ENCODE assay signal across 27 cellular contexts in the genomic region with DNA sequence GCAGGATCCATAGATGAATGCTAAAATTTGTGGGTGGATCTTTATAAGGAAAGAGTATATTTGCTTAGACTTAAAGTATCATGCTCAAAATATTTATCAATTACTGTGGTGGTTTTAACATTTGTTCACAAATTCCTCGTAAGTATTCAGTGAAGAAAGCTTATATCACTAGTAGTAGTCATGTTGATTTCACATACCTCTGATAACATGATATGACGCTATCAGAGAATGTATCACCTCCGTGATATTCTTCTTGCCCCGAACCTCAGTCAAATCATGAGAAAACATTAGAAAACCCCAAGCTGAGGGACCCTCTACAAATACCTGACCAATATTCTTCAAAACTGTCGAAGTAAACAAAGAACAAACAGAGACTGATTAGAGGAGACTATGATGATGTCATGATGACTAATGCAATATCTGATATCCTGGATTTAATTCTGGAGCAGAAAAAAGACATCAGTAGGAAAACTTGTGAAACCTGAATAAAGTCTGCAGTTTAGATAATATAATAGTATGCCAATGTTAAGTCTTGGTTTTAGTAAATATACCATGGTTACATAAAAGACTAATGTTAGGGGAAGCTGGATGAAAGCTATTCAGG.
DNase-seq lines count a peak whose midpoint lies in the region; ATAC-seq, FAIRE-seq and TF ChIP-seq lines count a peak whose summit lies in the region.
"Had no signal": no experiment of that assay in that cellular context is flagged by ENCODE, and none has a peak within 500 bp of the region (broad histone marks: within the 10 kb centered on the region; RNA-seq: fewer than 3 reads in every experiment).

No MANE protein-coding gene starts in this region.

- H3K27me3 ChIP-seq in adipocyte (replicated peaks; ENCODE audit: control insufficient read depth, insufficient read depth, low read length) (no peaks in the 10 kb centered on the region), fibroblast of lung (ENCODE audit: control insufficient read depth, insufficient read depth, low read length) (no peaks in the 10 kb centered on the region), H9 (ENCODE audit: insufficient read depth, low read length) (no peaks in the 10 kb centered on the region)
- H3K27me3 ChIP-seq: body of pancreas had no signal

- peaks cover 19% of the 10 kb centered on the region; the same call in 2 of the 3 replicates for H3K9me3 ChIP-seq in A549
- H3K9me3 ChIP-seq in adipocyte (ENCODE audit: control insufficient read depth, low read length): peaks cover 4% of the 10 kb centered on the region
- no peaks in the 10 kb centered on the region for H3K9me3 ChIP-seq in fibroblast of lung (ENCODE audit: control insufficient read depth, insufficient read depth, low read depth, low read length)
- H3K9me3 ChIP-seq in H9 (ENCODE audit: control insufficient read depth, low read depth, low read length): no peaks in the 10 kb centered on the region
- H3K9me3 ChIP-seq: body of pancreas had no signal

- no peaks in the 10 kb centered on the region for H3K4me1 Mint-ChIP-seq in H9
- H3K4me1 Mint-ChIP-seq: activated naive CD4-positive, alpha-beta T cell treated with anti-CD3 and anti-CD28 coated beads, Interleukin-2, amount 50 U/mL, for 24 hours; mesothelial cell of epicardium; nephron progenitor cell had no signal

- no peak overlapping the region for H3K9ac ChIP-seq in adipocyte (ENCODE audit: low read length)
- H3K9ac ChIP-seq in fibroblast of lung (ENCODE audit: insufficient read depth, low read length): no peak overlapping the region
- no peak overlapping the region for H3K9ac ChIP-seq in H9 (ENCODE audit: extremely low read depth, insufficient read length, low read length)

- peaks cover 9 to 10% of the 10 kb centered on the region in 2 experiments; a peak in 4 of 5 replicates for H3K9me3 Mint-ChIP-seq in H9

- no peak overlapping the region for H2BK20ac ChIP-seq in H9 (ENCODE audit: low read depth, low read length, poor library complexity, severe bottlenecking)

- H2BK12ac ChIP-seq in H9 (ENCODE audit: insufficient read length, low read depth, low read length): no peak overlapping the region

- no peak overlapping the region for H4K91ac ChIP-seq in H9 (ENCODE audit: insufficient read length, low read depth, low read length)

- H4K5ac ChIP-seq in H9 (ENCODE audit: insufficient read length, low read depth, low read length): no peak overlapping the region

- H4K20me1 ChIP-seq in fibroblast of lung (ENCODE audit: control insufficient read depth, extremely low read depth, insufficient read depth, low read length): no peaks in the 10 kb centered on the region
- no peaks in the 10 kb centered on the region for H4K20me1 ChIP-seq in H9 (ENCODE audit: control insufficient read depth, insufficient read depth, insufficient read length)

- H3K27me3 Mint-ChIP-seq in H9 (ENCODE audit: low read depth): no peaks in the 10 kb centered on the region

- no peaks in the 10 kb centered on the region for H3K36me3 ChIP-seq in adipocyte (ENCODE audit: control insufficient read depth, insufficient read depth, low read length, severe bottlenecking)
- H3K36me3 ChIP-seq in fibroblast of lung (ENCODE audit: control insufficient read depth, insufficient read depth, low read length): no peaks in the 10 kb centered on the region

- no peak overlapping the region for H2BK15ac ChIP-seq in H9 (ENCODE audit: low read depth, low read length)

- no peak for ATAC-seq in A549
- ATAC-seq: activated T-cell treated with anti-CD3 and anti-CD28 coated beads, Interleukin-2, amount 50 U/mL, for 72 hours; body of pancreas; left lobe of liver; sciatic nerve had no signal

- H3K4ac ChIP-seq in H9 (ENCODE audit: low read depth, low read length): no peak overlapping the region

- H3K18ac ChIP-seq in H9 (ENCODE audit: insufficient read length, low read depth, low read length): no peak overlapping the region

- CTCF ChIA-PET in A549 (lab: Yijun Ruan, JAX): no interaction called here

- H4K8ac ChIP-seq in H9 (replicated peaks; ENCODE audit: insufficient read length, low read depth, low read length): no peak overlapping the region

- H3K4me1 ChIP-seq in A549: peaks cover 11% of the 10 kb centered on the region; the same call in 2 of the 3 replicates
- H3K4me1 ChIP-seq in adipocyte (ENCODE audit: control insufficient read depth, insufficient read depth, low read length): no peaks in the 10 kb centered on the region
- no peaks in the 10 kb centered on the region for H3K4me1 ChIP-seq in fibroblast of lung (ENCODE audit: control insufficient read depth, extremely low read depth, insufficient read depth, low read length)
- no peaks in the 10 kb centered on the region for H3K4me1 ChIP-seq in H9 (ENCODE audit: insufficient read depth, low read length)
- H3K4me1 ChIP-seq: body of pancreas had no signal

- H3K4me3 Mint-ChIP-seq in H9: no peak overlapping the region
- H3K4me3 Mint-ChIP-seq: activated naive CD4-positive, alpha-beta T cell treated with anti-CD3 and anti-CD28 coated beads, Interleukin-2, amount 50 U/mL, for 24 hours; activated T-cell treated with anti-CD3 and anti-CD28 coated beads, Interleukin-2, amount 50 U/mL, for 72 hours; mesothelial cell of epicardium; nephron progenitor cell had no signal

- no peak overlapping the region for H2BK5ac ChIP-seq in H9 (ENCODE audit: insufficient read length, low read length)

- no peak for TF ChIP-seq EP300 in A549 (IDR thresholded peaks at IDR 0.05)

- H3K27ac Mint-ChIP-seq in H9: no peak overlapping the region
- H3K27ac Mint-ChIP-seq: activated naive CD4-positive, alpha-beta T cell treated with anti-CD3 and anti-CD28 coated beads, Interleukin-2, amount 50 U/mL, for 24 hours; activated T-cell treated with anti-CD3 and anti-CD28 coated beads, Interleukin-2, amount 50 U/mL, for 72 hours; mesothelial cell of epicardium; nephron progenitor cell had no signal

- no peak for TF ChIP-seq RAD21 in A549 (conservative IDR thresholded peaks at IDR 0.05 in 1 of 2, IDR thresholded peaks at IDR 0.05 in 1 of 2)

- no peak for FAIRE-seq in A549 (lab: Jason Lieb, UNC)
- FAIRE-seq: urothelium cell line had no signal

- H3K4me2 ChIP-seq in A549 (no peak overlapping the region), fibroblast of lung (ENCODE audit: extremely low read depth, insufficient read depth, low read length) (no peak overlapping the region), H9 (ENCODE audit: insufficient read depth, insufficient read length, low read length) (no peak overlapping the region)

- no peak overlapping the region for H2AK5ac ChIP-seq in H9 (ENCODE audit: insufficient read length, low read length)

- H3K79me2 ChIP-seq in fibroblast of lung (ENCODE audit: control insufficient read depth, insufficient read depth, low read length): no peaks in the 10 kb centered on the region
- H3K79me2 ChIP-seq in H9 (ENCODE audit: insufficient read depth, low read length): no peaks in the 10 kb centered on the region

- H3K14ac ChIP-seq in H9 (ENCODE audit: insufficient read depth, low read length): no peak overlapping the region

- TF ChIP-seq POLR2A in A549 (IDR thresholded peaks at IDR 0.05; ENCODE audit: low read length): no peak

- POLR2A ChIA-PET in A549 (lab: Yijun Ruan, JAX): no interaction called here

- H3K79me1 ChIP-seq in H9 (ENCODE audit: insufficient read depth, low read depth, low read length, poor library complexity, severe bottlenecking): no peaks in the 10 kb centered on the region

- no peak overlapping the region for H3K4me3 ChIP-seq in A549
- no peak overlapping the region for H3K4me3 ChIP-seq in adipocyte (ENCODE audit: low read length)
- no peak overlapping the region for H3K4me3 ChIP-seq in fibroblast of lung (replicated peaks in 1 of 4; ENCODE audit: control extremely low read depth in 1 of 4, insufficient read depth in 1 of 4, low read depth in 3 of 4, low read length in 4 of 4)
- H3K4me3 ChIP-seq: body of pancreas had no signal

- H3K27ac ChIP-seq in A549 (no peak overlapping the region), fibroblast of lung (ENCODE audit: insufficient read depth, low read length) (no peak overlapping the region), H9 (ENCODE audit: insufficient read length, low read depth, low read length) (no peak overlapping the region)
- H3K27ac ChIP-seq: body of pancreas, C4-2B had no signal

- no peak overlapping the region for H3T11ph ChIP-seq in H9 (ENCODE audit: low read length)

- H2BK120ac ChIP-seq in H9 (ENCODE audit: low read depth, low read length, poor library complexity, severe bottlenecking): no peak overlapping the region

- DNase-seq in A549 (ENCODE audit: low read depth in 1 of 2, low spot score in 1 of 2) (no peak), HS-5 (ENCODE audit: low read depth) (peak; percentile 46), adipocyte (ENCODE audit: low read depth) (peak; percentile 35), fibroblast of lung (ENCODE audit: low read depth in 2 of 2) (peak; percentile 15 to 52), H9 (no peak), DMS 273 (lab: John Stamatoyannopoulos, UW; ENCODE audit: unreplicated experiment) (no peak), NCI-H526 (lab: John Stamatoyannopoulos, UW) (no peak), amygdala (lab: John Stamatoyannopoulos, UW) (no peak)
- DNase-seq: ACHN; activated T-cell treated with anti-CD3 and anti-CD28 coated beads, Interleukin-2, amount 50 U/mL, for 72 hours; body of pancreas; GF-D8; Karpas-422; NCI-H1092; NCI-H2029 treated with DMSO at 0.1 percent for 48 hours; NCI-H446 treated with DMSO at 0.1 percent for 48 hours; nephron progenitor cell; NK-92 treated with Interleukin-12 subunit alpha and Interleukin-12 subunit beta, amount 100 ng/mL, for 24 hours; posterior cingulate gyrus; RPMI8226; SW 1271 had no signal

- H3K56ac ChIP-seq in H9 (ENCODE audit: insufficient read length, low read depth, low read length): no peak overlapping the region

- peaks cover 1 to 11% (median 2%) of the 10 kb centered on the region in 3 experiments; a peak in 3 of 7 replicates for H3K36me3 Mint-ChIP-seq in H9 (ENCODE audit: insufficient read depth in 1 of 3, low read depth in 3 of 3)

- no peak overlapping the region for H3K23ac ChIP-seq in H9 (ENCODE audit: insufficient read length, low read depth, low read length)

- WGBS in A549 (ENCODE audit: missing lambda C conversion rate): 76% methylated on average over 5 of the region's 5 CpGs
- no CpG with 5 or more reads among the region's 5 CpGs for WGBS in H9 (ENCODE audit: extremely low coverage, insufficient read length, low lambda C conversion rate)

- TF ChIP-seq CTCF in A549 (IDR thresholded peaks at IDR 0.05) (no peak), fibroblast of lung (conservative IDR thresholded peaks at IDR 0.05 in 1 of 2, IDR thresholded peaks at IDR 0.05 in 1 of 2; ENCODE audit: low read depth in 1 of 2, low read length in 2 of 2) (no peak), H9 (conservative IDR thresholded peaks at IDR 0.05) (no peak)

- no peak overlapping the region for H2AFZ ChIP-seq in fibroblast of lung (ENCODE audit: low read length)
- no peak overlapping the region for H2AFZ ChIP-seq in H9 (ENCODE audit: low read length)

- H3K23me2 ChIP-seq in H9 (ENCODE audit: insufficient read length, low read depth, low read length, poor library complexity, severe bottlenecking): no peaks in the 10 kb centered on the region

TF ChIP-seq in A549, 52 proteins besides CTCF, POLR2A, EP300 and RAD21 (continues in another document):
- no peak for TF ChIP-seq CEBPB (IDR thresholded peaks at IDR 0.05)
- no peak for TF ChIP-seq KDM5A (IDR thresholded peaks at IDR 0.05)
- no peak for TF ChIP-seq MAFK (IDR thresholded peaks at IDR 0.05; ENCODE audit: partially characterized antibody)

Comparison
In these comparisons a context has a peak if more than half of its experiments do, and no peak if none do; other contexts are left out.
1. DNase-seq: peak in HS-5 (single experiment), adipocyte (single experiment) and fibroblast of lung (2 of 2); none in A549 (0 of 2), H9 (single experiment), DMS 273 (single experiment), NCI-H526 (0 of 2) and amygdala (0 of 56).